Comparison of ENCODE assay signal across 19 cellular contexts in genomic region chr1:68198752-68199151, GRCh38. TPM values are rescaled to one million over a fixed set of nuclear protein-coding genes. Genes with fewer than 3 reads are reported as not detected.
DNase-seq lines count a peak whose midpoint lies in the region; ATAC-seq and TF ChIP-seq lines count a peak whose summit lies in the region.
"Had no signal": no experiment of that assay in that cellular context is flagged by ENCODE, and none has a peak within 500 bp of the region (broad histone marks: within the 10 kb centered on the region; RNA-seq: fewer than 3 reads in every experiment).

No MANE protein-coding gene starts in this region.

- no peak overlapping the region for H2BK20ac ChIP-seq in H9 (ENCODE audit: low read depth, low read length, poor library complexity, severe bottlenecking)

- H3K14ac ChIP-seq in H9 (ENCODE audit: insufficient read depth, low read length): no peak overlapping the region

- H3K18ac ChIP-seq in H9 (ENCODE audit: insufficient read length, low read depth, low read length): no peak overlapping the region

- no peak overlapping the region for H3K9ac ChIP-seq in H9 (ENCODE audit: extremely low read depth, insufficient read length, low read length)
- H3K9ac ChIP-seq: KMS-11 had no signal

- no peaks in the 10 kb centered on the region for H4K20me1 ChIP-seq in H9 (ENCODE audit: control insufficient read depth, insufficient read depth, insufficient read length)

- no peak overlapping the region for H4K91ac ChIP-seq in H9 (ENCODE audit: insufficient read length, low read depth, low read length)

- H2BK5ac ChIP-seq in H9 (ENCODE audit: insufficient read length, low read length): no peak overlapping the region

- no peak overlapping the region for H4K5ac ChIP-seq in H9 (ENCODE audit: insufficient read length, low read depth, low read length)

- H3K4me1 Mint-ChIP-seq in nephron: peaks cover 63% of the 10 kb centered on the region
- peaks cover 10 to 15% of the 10 kb centered on the region in 2 experiments; a peak in 3 of 4 replicates for H3K4me1 Mint-ChIP-seq in H9
- H3K4me1 Mint-ChIP-seq: B cell had no signal

- H3K56ac ChIP-seq in H9 (ENCODE audit: insufficient read length, low read depth, low read length): no peak overlapping the region

- H2BK120ac ChIP-seq in H9 (ENCODE audit: low read depth, low read length, poor library complexity, severe bottlenecking): no peak overlapping the region

- no peak overlapping the region for H2BK12ac ChIP-seq in H9 (ENCODE audit: insufficient read length, low read depth, low read length)

- peaks cover 8% of the 10 kb centered on the region for H3K36me3 Mint-ChIP-seq in nephron (ENCODE audit: low read depth)
- no peaks in the 10 kb centered on the region for H3K36me3 Mint-ChIP-seq in H9 (ENCODE audit: insufficient read depth in 1 of 3, low read depth in 3 of 3)
- H3K36me3 Mint-ChIP-seq: activated CD4-positive, alpha-beta memory T cell treated with anti-CD3 and anti-CD28 coated beads for 36 hours had no signal

- H3T11ph ChIP-seq in H9 (ENCODE audit: low read length): no peak overlapping the region

- H3K27ac ChIP-seq in H9 (ENCODE audit: insufficient read length, low read depth, low read length): no peak overlapping the region
- H3K27ac ChIP-seq: KMS-11, SJCRH30 had no signal

- H3K9me3 Mint-ChIP-seq in nephron (no peaks in the 10 kb centered on the region), H9 (no peaks in the 10 kb centered on the region; a peak in 1 of 5 replicates)
- H3K9me3 Mint-ChIP-seq: activated CD4-positive, alpha-beta memory T cell treated with anti-CD3 and anti-CD28 coated beads for 36 hours; activated T-helper 1 cell treated with anti-CD3 and anti-CD28 coated beads, Interleukin-12 subunit alpha, Interleukin-12 subunit beta, Interleukin-2, Interleukin-4 antibody, amounts not matched to agents 30 ng/mL and 10 ng/mL and 1 ng/mL, durations not matched to agents 14 hours and 24 hours and 36 hours had no signal

- peak overlapping the region in 2 of 3 experiments; percentile 51 to 70 for H3K27ac Mint-ChIP-seq in nephron
- H3K27ac Mint-ChIP-seq in H9: no peak overlapping the region
- H3K27ac Mint-ChIP-seq: activated CD4-positive, alpha-beta memory T cell treated with anti-CD3 and anti-CD28 coated beads for 36 hours; activated T-helper 1 cell treated with anti-CD3 and anti-CD28 coated beads, Interleukin-12 subunit alpha, Interleukin-12 subunit beta, Interleukin-2, Interleukin-4 antibody, amounts not matched to agents 30 ng/mL and 10 ng/mL and 1 ng/mL, durations not matched to agents 14 hours and 24 hours and 36 hours; B cell had no signal

- DNase-seq in DMS53 treated with DMSO at 0.1 percent for 48 hours (lab: John Stamatoyannopoulos, UW; ENCODE audit: unreplicated experiment) (peak; percentile 47), LHCN-M2 (ENCODE audit: low read depth) (peak; percentile 39), dermis blood vessel endothelial cell (peak; percentile 57), left lobe of liver (ENCODE audit: low spot score) (no peak), H9 (no peak)
- DNase-seq: activated CD4-positive, alpha-beta memory T cell treated with anti-CD3 and anti-CD28 coated beads for 36 hours; amygdala; GOT3; NCI-H146; NK-92 treated with Interleukin-12 subunit alpha and Interleukin-12 subunit beta, amount 100 ng/mL, for 24 hours; posterior cingulate gyrus; SJCRH30 had no signal

- H3K4ac ChIP-seq in H9 (ENCODE audit: low read depth, low read length): no peak overlapping the region

- H2AFZ ChIP-seq in H9 (ENCODE audit: low read length): no peak overlapping the region

- H3K27me3 Mint-ChIP-seq in nephron (ENCODE audit: low read depth) (no peaks in the 10 kb centered on the region), H9 (ENCODE audit: low read depth) (peaks cover 8% of the 10 kb centered on the region)
- H3K27me3 Mint-ChIP-seq: activated CD4-positive, alpha-beta memory T cell treated with anti-CD3 and anti-CD28 coated beads for 36 hours; B cell had no signal

- no peak overlapping the region for H2AK5ac ChIP-seq in H9 (ENCODE audit: insufficient read length, low read length)

- no peaks in the 10 kb centered on the region for H3K79me2 ChIP-seq in H9 (ENCODE audit: insufficient read depth, low read length)

- H3K9me3 ChIP-seq in H9 (ENCODE audit: control insufficient read depth, low read depth, low read length): no peaks in the 10 kb centered on the region
- H3K9me3 ChIP-seq: mucosa of descending colon, SJCRH30 had no signal

- WGBS in H9 (ENCODE audit: extremely low coverage, insufficient read length, low lambda C conversion rate): no CpG with 5 or more reads among the region's 2 CpGs

- no peaks in the 10 kb centered on the region for H3K4me1 ChIP-seq in H9 (ENCODE audit: insufficient read depth, low read length)

- H3K4me3 Mint-ChIP-seq in nephron (no peak overlapping the region), H9 (no peak overlapping the region)
- H3K4me3 Mint-ChIP-seq: activated CD4-positive, alpha-beta memory T cell treated with anti-CD3 and anti-CD28 coated beads for 36 hours; activated T-helper 1 cell treated with anti-CD3 and anti-CD28 coated beads, Interleukin-12 subunit alpha, Interleukin-12 subunit beta, Interleukin-2, Interleukin-4 antibody, amounts not matched to agents 30 ng/mL and 10 ng/mL and 1 ng/mL, durations not matched to agents 14 hours and 24 hours and 36 hours; B cell had no signal

- no peaks in the 10 kb centered on the region for H3K79me1 ChIP-seq in H9 (ENCODE audit: insufficient read depth, low read depth, low read length, poor library complexity, severe bottlenecking)

- no peak overlapping the region for H2BK15ac ChIP-seq in H9 (ENCODE audit: low read depth, low read length)

- H3K4me2 ChIP-seq in H9 (ENCODE audit: insufficient read depth, insufficient read length, low read length): no peak overlapping the region
- H3K4me2 ChIP-seq: KMS-11 had no signal

- H3K27me3 ChIP-seq in H9 (ENCODE audit: insufficient read depth, low read length): no peaks in the 10 kb centered on the region
- H3K27me3 ChIP-seq: SJCRH30 had no signal

- H3K23me2 ChIP-seq in H9 (ENCODE audit: insufficient read length, low read depth, low read length, poor library complexity, severe bottlenecking): no peaks in the 10 kb centered on the region

- no peak for TF ChIP-seq CTCF in nephron (IDR thresholded peaks at IDR 0.05; ENCODE audit: unreplicated experiment in 3 of 3)
- no peak for TF ChIP-seq CTCF in H9 (conservative IDR thresholded peaks at IDR 0.05)

- H4K8ac ChIP-seq in H9 (replicated peaks; ENCODE audit: insufficient read length, low read depth, low read length): no peak overlapping the region

- ATAC-seq in HG02852 (IDR thresholded peaks at IDR 0.05; ENCODE audit: unreplicated experiment): no peak
- ATAC-seq in HG02798 (IDR thresholded peaks at IDR 0.05; ENCODE audit: poor library complexity, unreplicated experiment): no peak
- ATAC-seq in left lobe of liver: no peak

- H3K23ac ChIP-seq in H9 (ENCODE audit: insufficient read length, low read depth, low read length): no peak overlapping the region

RNA-seq across cellular contexts. Expression of gene WLS, which starts 33.6 kb away (rescaled TPM):
- total RNA-seq in LHCN-M2 (2014; rRNA removed): 49.8 and 57.5 TPM in 2 replicates
- polyA plus RNA-seq in LHCN-M2 (2012): 54.1 TPM
- total RNA-seq in dermis blood vessel endothelial cell: 43.4 and 50.8 TPM in 2 replicates
- total RNA-seq in left lobe of liver: 11.2 TPM
- 0.79 and 0.94 TPM in 2 replicates for total RNA-seq in H9 (2021)
- total RNA-seq: activated CD4-positive, alpha-beta memory T cell treated with anti-CD3 and anti-CD28 coated beads for 36 hours; B cell had no signal

Comparison
In these comparisons a context has a peak if more than half of its experiments do, and no peak if none do; other contexts are left out.
1. DNase-seq: peak in DMS53 treated with DMSO at 0.1 percent for 48 hours (single experiment), LHCN-M2 (single experiment) and dermis blood vessel endothelial cell (single experiment); none in left lobe of liver (single experiment) and H9 (single experiment).
2. H3K27ac Mint-ChIP-seq: peak in nephron (2 of 3); none in H9 (0 of 3).